7 cellular contexts compared by ENCODE assay signal in the genomic region with DNA sequence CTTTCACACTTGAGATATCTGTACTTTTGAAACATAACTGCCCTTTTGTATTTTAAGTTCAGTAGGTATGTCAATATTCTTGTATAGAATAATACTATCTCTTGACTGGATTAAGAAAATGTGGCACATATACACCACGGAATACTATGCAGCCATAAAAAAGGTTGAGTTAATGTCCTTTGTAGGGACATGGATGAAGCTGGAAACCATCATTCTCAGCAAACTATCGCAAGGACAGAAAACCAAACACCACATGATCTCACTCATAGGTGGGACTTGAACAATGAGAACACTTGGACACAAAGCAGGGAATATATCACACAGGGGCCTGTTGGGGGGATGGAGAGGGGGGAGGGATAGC. TPM values are rescaled to one million over a fixed set of nuclear protein-coding genes. Genes with fewer than 3 reads are reported as not detected.
DNase-seq lines count a peak whose midpoint lies in the region; ATAC-seq and TF ChIP-seq lines count a peak whose summit lies in the region.
"Not testable (repeated sequence)": the region's sequence is repeated elsewhere in the genome, so short reads cannot be mapped to it uniquely, and the experiment has no call there.

No MANE protein-coding gene starts in this region.

- in situ Hi-C loops in GM23248 (cut with MboI), result not testable (repeated sequence)

- H3K79me2 ChIP-seq in GM23248 (ENCODE audit: insufficient read depth), result peaks cover 34% of the 10 kb centered on the region

- POLR2A ChIA-PET in MCF 10A (lab: Yijun Ruan, JAX), result interaction anchor here (0.6 to 4.8 kb wide), 4 partner anchors 8 to 279 kb away, joined by 3 to 44 read pairs (median 4); no protein-coding TSS in a partner anchor
- POLR2A ChIA-PET in naive thymus-derived CD8-positive, alpha-beta T cell (lab: Charles Lee), result interaction anchor here (1.2 kb wide), 1 partner anchor 36 kb away, joined by 3 read pairs; no protein-coding TSS in a partner anchor

- H4K20me1 ChIP-seq in GM23248 (ENCODE audit: insufficient read depth), result not testable (repeated sequence)

- H2AFZ ChIP-seq in GM23248, result 0 out of 2 replicates have a peak overlapping the region, but pooled peaks have one; percentile 71

- H3K4me1 ChIP-seq in GM23248 (ENCODE audit: insufficient read depth) (peaks cover 11% of the 10 kb centered on the region; the same call in 1 of the 2 replicates), iPS-15b (ENCODE audit: control insufficient read depth, insufficient read depth, low read length) (peaks cover 15% of the 10 kb centered on the region)

- H3K4me1 Mint-ChIP-seq in T-helper 1 cell treated with Interleukin-12 subunit alpha and Interleukin-12 subunit beta and Interleukin-4 antibody, amounts not matched to agents 30 μg/mL and 1 μg/mL, for 36 hours (ENCODE audit: low read depth), result peaks cover 15% of the 10 kb centered on the region
- H3K4me1 Mint-ChIP-seq in activated T-cell treated with anti-CD3 and anti-CD28 coated beads, Interleukin-2, amount 50 U/mL, for 4 hours (ENCODE audit: low read depth), result peaks cover 39% of the 10 kb centered on the region
- H3K4me1 Mint-ChIP-seq in MCF 10A (ENCODE audit: insufficient read depth, unreplicated experiment), result peaks cover 13% of the 10 kb centered on the region
- H3K4me1 Mint-ChIP-seq in naive thymus-derived CD8-positive, alpha-beta T cell, result peaks cover 8 to 31% (median 22%) of the 10 kb centered on the region in 4 donors
- peaks cover 18% of the 10 kb centered on the region for H3K4me1 Mint-ChIP-seq in stimulated activated effector memory CD8-positive, alpha-beta T cell treated with anti-CD3 and anti-CD28 coated beads, Interleukin-12 subunit alpha, Interleukin-12 subunit beta, amount 100 ng/mL, for 72 hours

- H3K9ac ChIP-seq in GM23248, result peak overlapping the region; percentile 84; the same call in 1 of the 2 replicates
- H3K9ac ChIP-seq in iPS-15b (ENCODE audit: low read depth, low read length), result not testable (repeated sequence)

- CTCF ChIA-PET in MCF 10A (lab: Yijun Ruan, JAX), result not testable (repeated sequence)

- H3K27ac Mint-ChIP-seq in T-helper 1 cell treated with Interleukin-12 subunit alpha and Interleukin-12 subunit beta and Interleukin-4 antibody, amounts not matched to agents 30 μg/mL and 1 μg/mL, for 36 hours; MCF 10A (ENCODE audit: low read depth, unreplicated experiment); stimulated activated effector memory CD8-positive, alpha-beta T cell treated with anti-CD3 and anti-CD28 coated beads, Interleukin-12 subunit alpha, Interleukin-12 subunit beta, amount 100 ng/mL, for 72 hours: not testable (repeated sequence)
- H3K27ac Mint-ChIP-seq in naive thymus-derived CD8-positive, alpha-beta T cell, result peak overlapping the region in 1 of 10 donors; percentile 38

- not testable (repeated sequence) for ATAC-seq in activated T-cell treated with anti-CD3 and anti-CD28 coated beads, Interleukin-2, amount 50 U/mL, for 4 hours; naive thymus-derived CD8-positive, alpha-beta T cell; stimulated activated effector memory CD8-positive, alpha-beta T cell treated with anti-CD3 and anti-CD28 coated beads, Interleukin-12 subunit alpha, Interleukin-12 subunit beta, amount 100 ng/mL, for 72 hours

- peak overlapping the region; percentile 92 for H3K27ac ChIP-seq in GM23248

- peaks cover 39% of the 10 kb centered on the region for H3F3A ChIP-seq in GM23248 (ENCODE audit: insufficient read depth)

- H3K9me3 Mint-ChIP-seq in T-helper 1 cell treated with Interleukin-12 subunit alpha and Interleukin-12 subunit beta and Interleukin-4 antibody, amounts not matched to agents 30 μg/mL and 1 μg/mL, for 36 hours, result peaks cover 20% of the 10 kb centered on the region
- H3K9me3 Mint-ChIP-seq in activated T-cell treated with anti-CD3 and anti-CD28 coated beads, Interleukin-2, amount 50 U/mL, for 4 hours, result peaks cover 20% of the 10 kb centered on the region
- H3K9me3 Mint-ChIP-seq in MCF 10A (ENCODE audit: unreplicated experiment), result peaks cover 15% of the 10 kb centered on the region
- H3K9me3 Mint-ChIP-seq in naive thymus-derived CD8-positive, alpha-beta T cell, result peaks cover 0 to 21% (median 10%) of the 10 kb centered on the region in 9 donors
- not testable (repeated sequence) for H3K9me3 Mint-ChIP-seq in stimulated activated effector memory CD8-positive, alpha-beta T cell treated with anti-CD3 and anti-CD28 coated beads, Interleukin-12 subunit alpha, Interleukin-12 subunit beta, amount 100 ng/mL, for 72 hours

- H3K27me3 ChIP-seq in GM23248 (replicated peaks; ENCODE audit: insufficient read depth), result not testable (repeated sequence)
- peaks cover 14% of the 10 kb centered on the region for H3K27me3 ChIP-seq in iPS-15b (ENCODE audit: control insufficient read depth, insufficient read depth, low read length)

- peaks cover 57% of the 10 kb centered on the region for H3K27me3 Mint-ChIP-seq in T-helper 1 cell treated with Interleukin-12 subunit alpha and Interleukin-12 subunit beta and Interleukin-4 antibody, amounts not matched to agents 30 μg/mL and 1 μg/mL, for 36 hours (ENCODE audit: low read depth)
- peaks cover 19% of the 10 kb centered on the region for H3K27me3 Mint-ChIP-seq in activated T-cell treated with anti-CD3 and anti-CD28 coated beads, Interleukin-2, amount 50 U/mL, for 4 hours (ENCODE audit: low read depth)
- not testable (repeated sequence) for H3K27me3 Mint-ChIP-seq in MCF 10A (ENCODE audit: insufficient read depth, unreplicated experiment)
- peaks cover 4 to 32% (median 20%) of the 10 kb centered on the region in 5 donors for H3K27me3 Mint-ChIP-seq in naive thymus-derived CD8-positive, alpha-beta T cell

- H3K4me3 ChIP-seq in GM23248 (peak overlapping the region; percentile 75; the same call in 1 of the 2 replicates), iPS-15b (ENCODE audit: low read depth, low read length) (peak overlapping the region; percentile 74)

- intact Hi-C loops in MCF 10A (cut with micrococcal nuclease), result not testable (repeated sequence)

- peak overlapping the region; percentile 57 for H3K4me3 Mint-ChIP-seq in T-helper 1 cell treated with Interleukin-12 subunit alpha and Interleukin-12 subunit beta and Interleukin-4 antibody, amounts not matched to agents 30 μg/mL and 1 μg/mL, for 36 hours
- peak overlapping the region; percentile 87 for H3K4me3 Mint-ChIP-seq in activated T-cell treated with anti-CD3 and anti-CD28 coated beads, Interleukin-2, amount 50 U/mL, for 4 hours
- H3K4me3 Mint-ChIP-seq in MCF 10A (ENCODE audit: unreplicated experiment), result peak overlapping the region; percentile 77
- H3K4me3 Mint-ChIP-seq in naive thymus-derived CD8-positive, alpha-beta T cell, result peak overlapping the region in 9 of 10 donors; percentile 10 to 91 (median 86)
- peak overlapping the region; percentile 75 for H3K4me3 Mint-ChIP-seq in stimulated activated effector memory CD8-positive, alpha-beta T cell treated with anti-CD3 and anti-CD28 coated beads, Interleukin-12 subunit alpha, Interleukin-12 subunit beta, amount 100 ng/mL, for 72 hours

- not testable (repeated sequence) for BruUV-seq in MCF 10A (replicated peaks; lab: Mats Ljungman, UMichigan)

- not testable (repeated sequence) for H3K36me3 Mint-ChIP-seq in T-helper 1 cell treated with Interleukin-12 subunit alpha and Interleukin-12 subunit beta and Interleukin-4 antibody, amounts not matched to agents 30 μg/mL and 1 μg/mL, for 36 hours (ENCODE audit: low read depth); activated T-cell treated with anti-CD3 and anti-CD28 coated beads, Interleukin-2, amount 50 U/mL, for 4 hours (ENCODE audit: insufficient read depth); MCF 10A (ENCODE audit: insufficient read depth, unreplicated experiment); naive thymus-derived CD8-positive, alpha-beta T cell; stimulated activated effector memory CD8-positive, alpha-beta T cell treated with anti-CD3 and anti-CD28 coated beads, Interleukin-12 subunit alpha, Interleukin-12 subunit beta, amount 100 ng/mL, for 72 hours

- TF ChIP-seq CTCF in MCF 10A (IDR thresholded peaks at IDR 0.05; ENCODE audit: unreplicated experiment), result not testable (repeated sequence)

- H3K9me3 ChIP-seq in GM23248 (ENCODE audit: low read depth); iPS-15b (ENCODE audit: control insufficient read depth, insufficient read depth, low read length): not testable (repeated sequence)

- not testable (repeated sequence) for DNase-seq in GM23248; activated T-cell treated with anti-CD3 and anti-CD28 coated beads, Interleukin-2, amount 50 U/mL, for 4 hours; MCF 10A (ENCODE audit: unreplicated experiment); naive thymus-derived CD8-positive, alpha-beta T cell; stimulated activated effector memory CD8-positive, alpha-beta T cell treated with anti-CD3 and anti-CD28 coated beads, Interleukin-12 subunit alpha, Interleukin-12 subunit beta, amount 100 ng/mL, for 72 hours (ENCODE audit: low spot score in 2 of 2)

- WGBS in GM23248 (ENCODE audit: low coverage in 1 of 2, low lambda C conversion rate in 2 of 2, missing lambda C conversion rate in 2 of 2), 2 experiments, result 80 to 84% methylated on average over 2 of the region's 2 CpGs

- H3K36me3 ChIP-seq in GM23248 (ENCODE audit: low read depth); iPS-15b (ENCODE audit: control insufficient read depth, insufficient read depth, low read length): not testable (repeated sequence)

- H3K9me2 ChIP-seq in GM23248 (ENCODE audit: insufficient read depth), result not testable (repeated sequence)

- H3K4me2 ChIP-seq in GM23248 (ENCODE audit: unreplicated experiment), result peak overlapping the region; percentile 90

RNA-seq across cellular contexts. Expression of a gene that starts 1.5 kb away (rescaled TPM):
- 83.9 and 144 TPM in 2 replicates for total RNA-seq in GM23248 (2014; rRNA removed; shearing (Covaris generic))
- 36.9 and 38.8 TPM in 2 replicates for polyA plus RNA-seq in GM23248 (2016; fragmentation: Nextera tagmentation; extraction: Ambion mirVana)
- 10 to 100 TPM; 12.0 to 12.9 (median 12.8) TPM for total RNA-seq in activated T-cell treated with anti-CD3 and anti-CD28 coated beads, Interleukin-2, amount 50 U/mL, for 4 hours
- 78.0 and 79.8 TPM in 2 replicates for total RNA-seq in MCF 10A (2022)
- 1 to 10 TPM; 1.7 to 2.1 TPM for total RNA-seq in naive thymus-derived CD8-positive, alpha-beta T cell
- polyA plus RNA-seq in naive thymus-derived CD8-positive, alpha-beta T cell, result under 1 TPM in 2 of 3 donors, not detected in 1; 0.31 to 0.39 TPM

Comparison
In these comparisons a context has a peak if more than half of its experiments do, and no peak if none do; other contexts are left out.
1. RNA of a gene that starts 1.5 kb away (total RNA-seq): 83.9 to 144 TPM in GM23248, 78.0 to 79.8 TPM in MCF 10A and 12.0 to 12.9 TPM in activated T-cell treated with anti-CD3 and anti-CD28 coated beads, Interleukin-2, amount 50 U/mL, for 4 hours; 1.7 to 2.1 TPM in naive thymus-derived CD8-positive, alpha-beta T cell; every median in the first group is over 4 times any median in the second.
2. Peak in every context shown above with its lines, with median percentiles within 50 percentile points of each other: H3K4me3 Mint-ChIP-seq.